Comparison of ENCODE assay signal across 8 cellular contexts in the genomic region with DNA sequence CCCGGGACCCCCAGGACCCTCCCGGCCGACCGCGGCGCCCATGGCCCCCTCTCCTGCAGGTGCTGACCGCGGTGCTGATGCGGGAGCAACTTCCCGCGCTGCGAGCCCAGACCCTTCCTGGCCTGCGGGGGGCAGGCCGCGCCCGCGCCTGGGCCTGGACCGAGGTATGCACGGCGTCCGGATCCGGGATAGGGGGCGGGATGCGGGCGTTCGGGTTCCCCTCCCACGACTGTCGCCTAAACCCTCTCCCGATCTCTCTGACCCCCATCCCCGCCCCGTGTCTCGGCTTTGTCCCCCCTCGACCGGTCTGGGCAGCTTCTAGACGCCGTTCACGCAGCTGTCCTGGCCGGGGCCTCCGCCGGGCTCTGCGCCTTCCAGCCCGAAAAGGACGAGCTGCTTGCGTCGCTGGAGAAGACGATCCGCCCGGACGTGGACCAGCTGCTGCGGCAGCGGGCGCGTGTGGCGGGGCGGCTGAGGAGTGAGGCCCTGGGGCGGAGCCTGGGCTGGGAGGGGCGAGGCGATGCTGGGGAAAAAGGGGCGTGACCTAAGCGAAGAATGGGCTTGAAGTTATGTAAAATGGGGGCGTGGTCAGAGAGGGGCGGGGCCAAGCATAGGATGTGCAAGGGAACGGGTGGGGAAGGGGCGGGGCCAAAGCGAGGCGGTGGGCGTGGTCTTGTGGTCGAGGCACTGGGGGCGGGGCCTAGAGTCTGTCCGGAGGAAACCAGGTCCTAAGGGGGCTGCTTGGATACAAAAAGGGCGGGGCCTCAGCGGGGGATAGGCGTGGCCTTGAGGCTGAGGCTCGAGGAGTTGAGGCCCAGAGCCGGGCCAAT. TPM values are rescaled to one million over a fixed set of nuclear protein-coding genes. Genes with fewer than 3 reads are reported as not detected.
DNase-seq lines count a peak whose midpoint lies in the region; ATAC-seq and TF ChIP-seq lines count a peak whose summit lies in the region.

No MANE protein-coding gene starts in this region.

- peaks cover 6% of the 10 kb centered on the region for H3K27me3 Mint-ChIP-seq in CD4-positive, CD25-positive, alpha-beta regulatory T cell
- peaks cover 16% of the 10 kb centered on the region for H3K27me3 Mint-ChIP-seq in glutamatergic neuron (ENCODE audit: unreplicated experiment)

- peaks cover 5 to 19% (median 7%) of the 10 kb centered on the region in 4 donors for H3K4me1 Mint-ChIP-seq in CD4-positive, CD25-positive, alpha-beta regulatory T cell
- H3K4me1 Mint-ChIP-seq in glutamatergic neuron (ENCODE audit: low read depth, unreplicated experiment): no peaks in the 10 kb centered on the region

- no peaks in the 10 kb centered on the region for H3K27me3 ChIP-seq in CD4-positive, CD25-positive, alpha-beta regulatory T cell (ENCODE audit: control insufficient read depth, insufficient read depth, low read length)

- H3K27ac Mint-ChIP-seq in CD4-positive, CD25-positive, alpha-beta regulatory T cell: peak overlapping the region in 2 of 3 donors; percentile 85 to 93
- H3K27ac Mint-ChIP-seq in activated naive CD4-positive, alpha-beta T cell treated with anti-CD3 and anti-CD28 coated beads, Interleukin-2, amount 50 U/mL, for 72 hours: peak overlapping the region in 1 of 2 donors; percentile 63
- peak overlapping the region; percentile 78 for H3K27ac Mint-ChIP-seq in glutamatergic neuron (ENCODE audit: unreplicated experiment)

- no peaks in the 10 kb centered on the region for H3K9me3 ChIP-seq in CD4-positive, CD25-positive, alpha-beta regulatory T cell (ENCODE audit: control insufficient read depth in 2 of 2, low read length in 2 of 2)

- H3K4me1 ChIP-seq in CD4-positive, CD25-positive, alpha-beta regulatory T cell (ENCODE audit: control insufficient read depth, insufficient read depth, low read length, poor library complexity, severe bottlenecking): peaks cover 13% of the 10 kb centered on the region

- ATAC-seq in CD4-positive, CD25-positive, alpha-beta regulatory T cell (ENCODE audit: low read depth in 2 of 2): peak; percentile 87 to 88
- ATAC-seq in activated naive CD4-positive, alpha-beta T cell treated with anti-CD3 and anti-CD28 coated beads, Interleukin-2, amount 50 U/mL, for 72 hours: peak; percentile 92 to 97
- ATAC-seq in omental fat pad (ENCODE audit: low FRiP score): peak; percentile 75

- peak overlapping the region; percentile 86 to 95 (median 92) for H3K4me3 Mint-ChIP-seq in CD4-positive, CD25-positive, alpha-beta regulatory T cell
- peak overlapping the region; percentile 84 for H3K4me3 Mint-ChIP-seq in glutamatergic neuron (ENCODE audit: unreplicated experiment)

- H3K36me3 ChIP-seq in CD4-positive, CD25-positive, alpha-beta regulatory T cell (ENCODE audit: control insufficient read depth, insufficient read depth, low read length): no peaks in the 10 kb centered on the region

- H3K27ac ChIP-seq in CD4-positive, CD25-positive, alpha-beta regulatory T cell (ENCODE audit: insufficient read depth, low read length, poor library complexity, severe bottlenecking): peak overlapping the region; percentile 33

- peak; percentile 93 to 96 (median 95) for DNase-seq in CD4-positive, CD25-positive, alpha-beta regulatory T cell
- peak; percentile 78 for DNase-seq in GOT3 (lab: John Stamatoyannopoulos, UW)
- peak; percentile 83 for DNase-seq in NCI-H1105 treated with DMSO at 0.1 percent for 48 hours (lab: John Stamatoyannopoulos, UW)
- peak; percentile 97 for DNase-seq in SKM-1 (lab: John Stamatoyannopoulos, UW; ENCODE audit: unreplicated experiment)
- DNase-seq in activated naive CD4-positive, alpha-beta T cell treated with anti-CD3 and anti-CD28 coated beads, Interleukin-2, amount 50 U/mL, for 72 hours (ENCODE audit: low spot score in 2 of 2): peak; percentile 87 to 93
- DNase-seq in glutamatergic neuron: peak; percentile 99
- peak; percentile 98 for DNase-seq in omental fat pad (ENCODE audit: low spot score)
- DNase-seq in superior temporal gyrus (ENCODE audit: extremely low spot score): peak; percentile 58

- TF ChIP-seq CTCF in glutamatergic neuron (IDR thresholded peaks at IDR 0.05; ENCODE audit: partially characterized antibody, unreplicated experiment) (no peak), omental fat pad (IDR thresholded peaks at IDR 0.05) (no peak)

- peaks cover 0 to 2% (median 0%) of the 10 kb centered on the region in 7 donors for H3K9me3 Mint-ChIP-seq in CD4-positive, CD25-positive, alpha-beta regulatory T cell
- H3K9me3 Mint-ChIP-seq in activated naive CD4-positive, alpha-beta T cell treated with anti-CD3 and anti-CD28 coated beads, Interleukin-2, amount 50 U/mL, for 72 hours: no peaks in the 10 kb centered on the region
- peaks cover 6% of the 10 kb centered on the region for H3K9me3 Mint-ChIP-seq in glutamatergic neuron (ENCODE audit: unreplicated experiment)

- H3K36me3 Mint-ChIP-seq in CD4-positive, CD25-positive, alpha-beta regulatory T cell: no peaks in the 10 kb centered on the region
- H3K36me3 Mint-ChIP-seq in activated naive CD4-positive, alpha-beta T cell treated with anti-CD3 and anti-CD28 coated beads, Interleukin-2, amount 50 U/mL, for 72 hours: no peaks in the 10 kb centered on the region
- no peaks in the 10 kb centered on the region for H3K36me3 Mint-ChIP-seq in glutamatergic neuron (ENCODE audit: unreplicated experiment)

- no peak overlapping the region for H3K4me3 ChIP-seq in CD4-positive, CD25-positive, alpha-beta regulatory T cell (ENCODE audit: low read depth, low read length)

RNA-seq across cellular contexts. Expression of gene COLGALT1, which starts 15.9 kb away (rescaled TPM):
- total RNA-seq in CD4-positive, CD25-positive, alpha-beta regulatory T cell: 40.6 TPM
- 10 to 100 TPM; 17.1 to 18.9 (median 17.8) TPM for polyA plus RNA-seq in CD4-positive, CD25-positive, alpha-beta regulatory T cell
- 10 to 100 TPM; 39.2 to 64.7 TPM for total RNA-seq in activated naive CD4-positive, alpha-beta T cell treated with anti-CD3 and anti-CD28 coated beads, Interleukin-2, amount 50 U/mL, for 72 hours
- total RNA-seq in glutamatergic neuron (ENCODE audit: unreplicated experiment): 74.5 TPM
- 100 to 1,000 TPM in 3 of 4 donors, 10 to 100 TPM in 1; 70.0 to 141 (median 115) TPM for total RNA-seq in omental fat pad

RNA-seq across cellular contexts. Expression of gene PGLS, which starts 28.1 kb away (rescaled TPM):
- 49.9 TPM for total RNA-seq in CD4-positive, CD25-positive, alpha-beta regulatory T cell
- polyA plus RNA-seq in CD4-positive, CD25-positive, alpha-beta regulatory T cell: 10 to 100 TPM; 60.5 to 76.0 (median 63.8) TPM
- total RNA-seq in activated naive CD4-positive, alpha-beta T cell treated with anti-CD3 and anti-CD28 coated beads, Interleukin-2, amount 50 U/mL, for 72 hours: 10 to 100 TPM; 50.3 to 70.6 TPM
- total RNA-seq in glutamatergic neuron (ENCODE audit: unreplicated experiment) (66.0 TPM), omental fat pad (10 to 100 TPM; 57.8 to 92.5 (median 69.0) TPM)
